Comparison of ENCODE assay signal across 8 cellular contexts in genomic region chr4:113564493-113564892, GRCh38.
DNase-seq lines count a peak whose midpoint lies in the region; ATAC-seq and TF ChIP-seq lines count a peak whose summit lies in the region.

No MANE protein-coding gene starts in this region.

- intact Hi-C loops in activated CD8-positive, alpha-beta T cell treated with anti-CD3 and anti-CD28 coated beads for 36 hours (cut with micrococcal nuclease) = no loop called here
- intact Hi-C loops in esophagus squamous epithelium (cut with DNase I) = no loop called here
- intact Hi-C loops in posterior vena cava (cut with DNase I) = no loop called here

- H3K27ac Mint-ChIP-seq in activated CD8-positive, alpha-beta T cell treated with anti-CD3 and anti-CD28 coated beads for 36 hours = peak overlapping the region; percentile 0

- DNase-seq in activated CD8-positive, alpha-beta T cell treated with anti-CD3 and anti-CD28 coated beads for 36 hours = no peak
- DNase-seq in esophagus squamous epithelium (lab: John Stamatoyannopoulos, UW) (no peak), iPS-NIHi7 (ENCODE audit: extremely low spot score) (no peak), posterior vena cava (ENCODE audit: low spot score) (no peak), brain microvascular endothelial cell (no peak)

- H3K27me3 ChIP-seq in esophagus squamous epithelium = no peaks in the 10 kb centered on the region
- peaks cover 2% of the 10 kb centered on the region for H3K27me3 ChIP-seq in brain microvascular endothelial cell (replicated peaks)

- no peak overlapping the region for H3K4me3 Mint-ChIP-seq in activated CD8-positive, alpha-beta T cell treated with anti-CD3 and anti-CD28 coated beads for 36 hours

- H3K4me3 ChIP-seq in esophagus squamous epithelium (no peak overlapping the region), brain microvascular endothelial cell (ENCODE audit: low read depth, low read length) (no peak overlapping the region)

- POLR2A ChIA-PET in activated CD8-positive, alpha-beta T cell treated with anti-CD3 and anti-CD28 coated beads for 36 hours (lab: Charles Lee) = interaction anchor here (1.5 kb wide), 1 partner anchor 25 kb away, joined by 3 read pairs; no protein-coding TSS in a partner anchor

- CTCF ChIA-PET in activated CD8-positive, alpha-beta T cell treated with anti-CD3 and anti-CD28 coated beads for 36 hours (lab: Charles Lee) = interaction anchor here (1.0 to 1.8 kb wide), 3 partner anchors 12 to 78 kb away, joined by 3 to 12 read pairs (median 6); no protein-coding TSS in a partner anchor

- in situ Hi-C loops in brain microvascular endothelial cell (cut with HindIII; ENCODE audit: low pct_ligation_motif_present, low sequenced_read_pairs) = no loop called here

- H3K27ac ChIP-seq in esophagus squamous epithelium (no peak overlapping the region), brain microvascular endothelial cell (no peak overlapping the region)

- H3K4me1 Mint-ChIP-seq in activated CD8-positive, alpha-beta T cell treated with anti-CD3 and anti-CD28 coated beads for 36 hours (ENCODE audit: low read depth) = peaks cover 45% of the 10 kb centered on the region

- TF ChIP-seq CTCF in activated CD8-positive, alpha-beta T cell treated with anti-CD3 and anti-CD28 coated beads for 36 hours (IDR thresholded peaks at IDR 0.05) = no peak
- TF ChIP-seq CTCF in esophagus squamous epithelium (IDR thresholded peaks at IDR 0.05) = no peak
- TF ChIP-seq CTCF in brain microvascular endothelial cell (IDR thresholded peaks at IDR 0.05; ENCODE audit: low read depth, low read length, missing control alignments) = no peak

- H3K4me1 ChIP-seq in esophagus squamous epithelium = peaks cover 0 to 4% (median 0%) of the 10 kb centered on the region in 3 donors

- TF ChIP-seq POLR2A in esophagus squamous epithelium (IDR thresholded peaks at IDR 0.05) = no peak

- peaks cover 34% of the 10 kb centered on the region for H3K36me3 Mint-ChIP-seq in activated CD8-positive, alpha-beta T cell treated with anti-CD3 and anti-CD28 coated beads for 36 hours (ENCODE audit: low read depth)

- WGBS in esophagus squamous epithelium, 2 donors = 80 to 82% methylated on average over 3 of the region's 3 CpGs

- ATAC-seq in GM18499 (IDR thresholded peaks at IDR 0.05; ENCODE audit: insufficient read depth, unreplicated experiment) = peak; percentile 19
- peak; percentile 27 for ATAC-seq in GM21423 (IDR thresholded peaks at IDR 0.05; ENCODE audit: unreplicated experiment)
- ATAC-seq in HG03135 (IDR thresholded peaks at IDR 0.05; ENCODE audit: unreplicated experiment) = peak; percentile 27
- ATAC-seq in activated CD8-positive, alpha-beta T cell treated with anti-CD3 and anti-CD28 coated beads for 36 hours = no peak

- H3K9me3 ChIP-seq in esophagus squamous epithelium = no peaks in the 10 kb centered on the region

- no peaks in the 10 kb centered on the region for H3K27me3 Mint-ChIP-seq in activated CD8-positive, alpha-beta T cell treated with anti-CD3 and anti-CD28 coated beads for 36 hours

- H3K9me3 Mint-ChIP-seq in activated CD8-positive, alpha-beta T cell treated with anti-CD3 and anti-CD28 coated beads for 36 hours = no peaks in the 10 kb centered on the region

- H3K36me3 ChIP-seq in esophagus squamous epithelium (no peaks in the 10 kb centered on the region), brain microvascular endothelial cell (replicated peaks) (no peaks in the 10 kb centered on the region)
